In genomic region chr18:80033181-80034067, GRCh38 we compare ENCODE assay signal across 8 cellular contexts. TPM values are rescaled to one million over a fixed set of nuclear protein-coding genes. Genes with fewer than 3 reads are reported as not detected.
DNase-seq lines count a peak whose midpoint lies in the region; ATAC-seq, FAIRE-seq and TF ChIP-seq lines count a peak whose summit lies in the region.

No MANE protein-coding gene starts in this region.

- 10% methylated on average over 33 of the region's 90 CpGs for WGBS in suprapubic skin

- H3K27ac ChIP-seq in endothelial cell of umbilical vein (ENCODE audit: insufficient read depth, low read depth, low read length): peak overlapping the region; percentile 36
- H3K27ac ChIP-seq in suprapubic skin: peak overlapping the region; percentile 95

- peaks cover 18% of the 10 kb centered on the region for H3K79me2 ChIP-seq in endothelial cell of umbilical vein (ENCODE audit: control insufficient read depth, insufficient read depth, low read length)

- H3K4me2 ChIP-seq in endothelial cell of umbilical vein (ENCODE audit: insufficient read depth, low read length): peak overlapping the region; percentile 16

- DNase-seq in COLO829 (ENCODE audit: low spot score) (peak; percentile 94), KBM-7 (peak; percentile 73), endothelial cell of umbilical vein (ENCODE audit: low read depth, low spot score) (no peak), natural killer cell (peak; percentile 66), suprapubic skin (ENCODE audit: low spot score in 2 of 2) (peak in 1 of 2 donors; percentile 93), NCI-H774 (lab: John Stamatoyannopoulos, UW) (no peak)
- DNase-seq in activated CD4-positive, alpha-beta T cell treated with anti-CD3 and anti-CD28 coated beads, Interleukin-2, amount 50 U/mL, for 1 hour: peak; percentile 68

- H3K9me1 ChIP-seq in endothelial cell of umbilical vein (replicated peaks; ENCODE audit: control insufficient read depth, extremely low read depth, insufficient read depth, low read length): no peaks in the 10 kb centered on the region

- intact Hi-C loops in endothelial cell of umbilical vein (cut with micrococcal nuclease): loop anchor here (1.0 to 10.0 kb wide), 6 partner anchors 45 to 649 kb away; partner anchors contain the start of genes ADNP2, CTDP1 and TXNL4A
- intact Hi-C loops in natural killer cell (cut with micrococcal nuclease): loop anchor here (1.0 to 5.0 kb wide), 4 partner anchors 45 to 354 kb away; partner anchors contain the start of genes ADNP2, CTDP1, SLC66A2 and TXNL4A

- POLR2A ChIA-PET in endothelial cell of umbilical vein (lab: Charles Lee): interaction anchor here (1.0 to 2.6 kb wide), 4 partner anchors 44 to 353 kb away, joined by 3 to 9 read pairs (median 5); partner anchors contain the start of genes ADNP2 and HSBP1L1

- no peaks in the 10 kb centered on the region for H3K9me3 Mint-ChIP-seq in natural killer cell

- H3K9me3 ChIP-seq in endothelial cell of umbilical vein (replicated peaks; ENCODE audit: control insufficient read depth, insufficient read depth, low read length) (no peaks in the 10 kb centered on the region), suprapubic skin (no peaks in the 10 kb centered on the region)

- TF ChIP-seq POLR2A in endothelial cell of umbilical vein (IDR thresholded peaks at IDR 0.05; ENCODE audit: low read depth, low read length) (no peak), suprapubic skin (IDR thresholded peaks at IDR 0.05) (no peak)

- H3K36me3 ChIP-seq in endothelial cell of umbilical vein (ENCODE audit: control insufficient read depth in 2 of 2, extremely low read depth in 1 of 2, insufficient read depth in 2 of 2, low read length in 2 of 2) (no peaks in the 10 kb centered on the region), suprapubic skin (peaks cover 14% of the 10 kb centered on the region)

- peaks cover 30% of the 10 kb centered on the region in 2 donors for H3K4me1 Mint-ChIP-seq in natural killer cell

- peak overlapping the region; percentile 24 to 65 (median 42) for H3K4me3 ChIP-seq in endothelial cell of umbilical vein (replicated peaks in 1 of 3; ENCODE audit: insufficient read depth in 1 of 3, low read depth in 1 of 3, low read length in 3 of 3)
- peak overlapping the region; percentile 58 for H3K4me3 ChIP-seq in suprapubic skin

- peak overlapping the region; percentile 93 to 98 for H3K27ac Mint-ChIP-seq in natural killer cell

- TF ChIP-seq EP300 in suprapubic skin (IDR thresholded peaks at IDR 0.05): no peak

- H3K27me3 ChIP-seq in endothelial cell of umbilical vein (ENCODE audit: control insufficient read depth in 2 of 2, insufficient read depth in 2 of 2, low read length in 2 of 2): no peaks in the 10 kb centered on the region
- no peaks in the 10 kb centered on the region for H3K27me3 ChIP-seq in suprapubic skin

- dilution Hi-C loops in endothelial cell of umbilical vein (cut with MboI; ENCODE audit: extremely low pct_ligation_motif_present, low sequenced_read_pairs): no loop called here

- no peak for TF ChIP-seq CTCF in endothelial cell of umbilical vein (IDR thresholded peaks at IDR 0.05; ENCODE audit: extremely low read depth in 1 of 2, insufficient read depth in 1 of 2, low read depth in 1 of 2, low read length in 2 of 2)
- no peak for TF ChIP-seq CTCF in natural killer cell (IDR thresholded peaks at IDR 0.05)
- no peak for TF ChIP-seq CTCF in suprapubic skin (IDR thresholded peaks at IDR 0.05)

- H2AFZ ChIP-seq in endothelial cell of umbilical vein (ENCODE audit: low read depth, low read length): peak overlapping the region; percentile 93

- H4K20me1 ChIP-seq in endothelial cell of umbilical vein (replicated peaks; ENCODE audit: control insufficient read depth, extremely low read depth, insufficient read depth, low read length): no peaks in the 10 kb centered on the region

- BruUV-seq in endothelial cell of umbilical vein (replicated peaks; lab: Mats Ljungman, UMichigan): no TSS peak

- in situ Hi-C loops in KBM-7 (cut with MboI; ENCODE audit: low pct_unique_long_range_greater_than_20kb, low sequenced_read_pairs): no loop called here

- H3K4me3 Mint-ChIP-seq in natural killer cell: peak overlapping the region; percentile 95

- no peak for FAIRE-seq in endothelial cell of umbilical vein (lab: Jason Lieb, UNC)

- peaks cover 8% of the 10 kb centered on the region for H3K36me3 Mint-ChIP-seq in natural killer cell

- H3K27me3 Mint-ChIP-seq in natural killer cell (ENCODE audit: low read depth in 2 of 2): no peaks in the 10 kb centered on the region

- CTCF ChIA-PET in endothelial cell of umbilical vein (lab: Charles Lee): interaction anchor here (1.1 to 2.5 kb wide), 6 partner anchors 11 to 353 kb away, joined by 3 to 24 read pairs (median 6); partner anchors contain the start of genes ADNP2 and TXNL4A

- peak overlapping the region; percentile 69 for H3K9ac ChIP-seq in endothelial cell of umbilical vein (replicated peaks; ENCODE audit: extremely low read depth, insufficient read depth, low read length)

- ATAC-seq in GM21528 (IDR thresholded peaks at IDR 0.05; ENCODE audit: low FRiP score, unreplicated experiment): peak; percentile 55
- peak; percentile 15 to 39 (median 27) for ATAC-seq in natural killer cell

- H3K4me1 ChIP-seq in endothelial cell of umbilical vein (ENCODE audit: control insufficient read depth, extremely low read depth, insufficient read depth, low read length) (peaks cover 9% of the 10 kb centered on the region), suprapubic skin (peaks cover 18% of the 10 kb centered on the region)

TF ChIP-seq in endothelial cell of umbilical vein, 7 proteins besides CTCF, POLR2A, EP300 and RAD21:
- TF ChIP-seq POLR2AphosphoS5 (IDR thresholded peaks at IDR 0.05; ENCODE audit: insufficient read depth, low read depth, low read length) (peak; percentile 38), JUN (IDR thresholded peaks at IDR 0.05; ENCODE audit: borderline replicate concordance, insufficient read depth, insufficient read length, low read depth) (no peak), MAX (IDR thresholded peaks at IDR 0.05; ENCODE audit: insufficient read depth, insufficient read length) (peak; percentile 75), FOS (IDR thresholded peaks at IDR 0.05; ENCODE audit: borderline replicate concordance, insufficient read depth, low read length) (no peak)

RNA-seq across cellular contexts. Expression of gene RBFA, which starts 0.8 kb away (rescaled TPM):
- total RNA-seq in endothelial cell of umbilical vein: 30.5 and 34.8 TPM in 2 replicates
- polyA plus RNA-seq in endothelial cell of umbilical vein: 26.8 and 27.4 TPM in 2 replicates
- polyA plus RNA-seq in endothelial cell of umbilical vein (2011; cell fraction: cytosol; rRNA removed): 41.2 and 43.1 TPM in 2 replicates
- polyA plus RNA-seq in endothelial cell of umbilical vein (2011; cell fraction: nucleus; rRNA removed): 56.1 and 61.3 TPM in 2 replicates
- 25.4 and 27.9 TPM in 2 replicates for polyA plus RNA-seq in endothelial cell of umbilical vein (2012)
- polyA minus RNA-seq in endothelial cell of umbilical vein: 25.4 and 26.0 TPM in 2 replicates
- 5.2 TPM for polyA minus RNA-seq in endothelial cell of umbilical vein (2011; cell fraction: cytosol; rRNA and poly(A)+ RNA removed)
- 28.5 and 29.4 TPM in 2 replicates for polyA minus RNA-seq in endothelial cell of umbilical vein (2011; cell fraction: nucleus; rRNA and poly(A)+ RNA removed)
- total RNA-seq in natural killer cell: 10 to 100 TPM; 11.9 to 17.7 (median 12.4) TPM
- total RNA-seq in suprapubic skin: 10 to 100 TPM; 40.5 to 66.1 (median 47.8) TPM

RNA-seq across cellular contexts. Expression of gene TXNL4A, which starts 45.1 kb away (rescaled TPM):
- total RNA-seq in endothelial cell of umbilical vein (147 and 148 TPM in 2 replicates), natural killer cell (10 to 100 TPM; 63.2 to 69.1 (median 66.4) TPM), suprapubic skin (10 to 100 TPM; 20.6 to 35.0 (median 24.6) TPM)
- 142 and 172 TPM in 2 replicates for polyA plus RNA-seq in endothelial cell of umbilical vein
- polyA plus RNA-seq in endothelial cell of umbilical vein (2011; cell fraction: cytosol; rRNA removed): 151 and 167 TPM in 2 replicates
- 48.5 and 53.6 TPM in 2 replicates for polyA plus RNA-seq in endothelial cell of umbilical vein (2011; cell fraction: nucleus; rRNA removed)
- polyA plus RNA-seq in endothelial cell of umbilical vein (2012): 135 and 147 TPM in 2 replicates
- polyA minus RNA-seq in endothelial cell of umbilical vein: 53.7 and 61.1 TPM in 2 replicates
- 66.3 TPM for polyA minus RNA-seq in endothelial cell of umbilical vein (2011; cell fraction: cytosol; rRNA and poly(A)+ RNA removed)
- polyA minus RNA-seq in endothelial cell of umbilical vein (2011; cell fraction: nucleus; rRNA and poly(A)+ RNA removed): 12.2 and 14.9 TPM in 2 replicates

Comparison
In these comparisons a context has a peak if more than half of its experiments do, and no peak if none do; other contexts are left out.
1. DNase-seq: peak in COLO829 (single experiment), KBM-7 (single experiment), activated CD4-positive, alpha-beta T cell treated with anti-CD3 and anti-CD28 coated beads, Interleukin-2, amount 50 U/mL, for 1 hour (single experiment) and natural killer cell (single experiment); none in endothelial cell of umbilical vein (single experiment) and NCI-H774 (single experiment).